ENCODE assay signal across 8 cellular contexts in the genomic region with DNA sequence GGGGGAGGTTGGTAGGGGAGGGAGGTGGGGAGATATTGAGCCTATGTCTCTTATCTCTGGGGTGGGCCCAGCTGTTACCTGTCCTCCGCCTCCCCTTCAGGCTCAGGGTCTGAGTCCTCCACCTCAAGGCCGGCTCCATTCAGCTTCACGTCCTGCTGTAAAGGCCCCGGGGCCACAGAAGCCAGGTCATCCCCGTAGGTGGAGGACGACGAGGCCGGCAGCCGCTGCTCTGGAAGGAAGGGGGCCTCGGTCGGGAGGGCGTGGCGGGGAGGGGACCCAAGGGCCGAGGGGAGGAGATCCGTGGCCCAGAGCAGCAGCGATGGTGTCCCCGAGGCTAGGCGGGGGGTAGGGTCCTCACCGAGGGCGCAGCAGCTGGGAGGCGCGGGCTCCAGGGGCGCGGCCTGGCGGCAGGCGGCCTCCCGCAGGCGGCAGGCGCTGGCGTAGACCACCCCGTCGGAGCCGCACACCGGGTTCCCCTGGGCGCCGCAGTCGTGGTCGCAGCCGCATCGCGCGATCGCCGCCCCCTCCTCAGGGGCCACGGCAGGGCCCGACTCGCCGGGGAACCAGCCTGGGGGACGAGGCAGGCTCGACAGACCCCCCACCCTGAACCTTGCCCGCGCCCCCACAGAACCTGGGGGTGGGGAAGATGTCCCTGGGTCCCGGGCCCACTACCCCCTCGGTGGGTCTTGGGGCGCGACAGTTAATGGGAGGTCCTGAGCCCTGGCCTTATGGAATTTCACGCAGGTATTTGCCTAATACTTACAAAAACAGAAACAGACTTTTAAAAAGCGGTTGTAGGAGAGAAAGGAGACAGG. TPM values are rescaled to one million over a fixed set of nuclear protein-coding genes. Genes with fewer than 3 reads are reported as not detected.
DNase-seq lines count a peak whose midpoint lies in the region; ATAC-seq, FAIRE-seq and TF ChIP-seq lines count a peak whose summit lies in the region.

No MANE protein-coding gene starts in this region.

- H2AFZ ChIP-seq in keratinocyte (ENCODE audit: control insufficient read depth, low read length), result peak overlapping the region; percentile 53

- no peaks in the 10 kb centered on the region for H3K79me2 ChIP-seq in keratinocyte (ENCODE audit: control insufficient read depth, insufficient read depth, low read length)

- H3K4me3 ChIP-seq in BJ (ENCODE audit: low read depth, low read length), result peak overlapping the region; percentile 51
- H3K4me3 ChIP-seq in keratinocyte (ENCODE audit: control insufficient read depth in 2 of 3, extremely low read depth in 1 of 3, insufficient read depth in 2 of 3, low read depth in 1 of 3, low read length in 3 of 3), result peak overlapping the region; percentile 61 to 67 (median 63)
- H3K4me3 ChIP-seq in tibial artery, result peak overlapping the region; percentile 58 to 83

- POLR2A ChIA-PET in BJ (lab: Charles Lee), result no interaction called here

- H3K27ac ChIP-seq in keratinocyte (ENCODE audit: control insufficient read depth, insufficient read depth, low read length) (no peak overlapping the region), tibial artery (peak overlapping the region; percentile 60 to 69)

- no peak for FAIRE-seq in keratinocyte (lab: Jason Lieb, UNC)

- peak overlapping the region; percentile 51 for H3K4me3 Mint-ChIP-seq in activated naive CD8-positive, alpha-beta T cell treated with anti-CD3 and anti-CD28 coated beads for 36 hours

- H3K27ac Mint-ChIP-seq in activated naive CD8-positive, alpha-beta T cell treated with anti-CD3 and anti-CD28 coated beads for 36 hours, result no peak overlapping the region

- DNase-seq in BJ (ENCODE audit: low read depth) (no peak), keratinocyte (ENCODE audit: low read depth, low spot score) (no peak), tibial artery (peak in 1 of 2 donors; percentile 74), activated gamma-delta T cell treated with Interleukin-2 at 50 U/mL for 16 hours (no peak), NCI-H345 treated with DMSO at 0.1 percent for 48 hours (lab: John Stamatoyannopoulos, UW; ENCODE audit: unreplicated experiment) (no peak)
- DNase-seq in activated naive CD8-positive, alpha-beta T cell treated with anti-CD3 and anti-CD28 coated beads for 36 hours, result no peak

- dilution Hi-C loops in keratinocyte (cut with MboI; ENCODE audit: extremely low pct_ligation_motif_present, low sequenced_read_pairs), result no loop called here

- CTCF ChIA-PET in BJ (lab: Yijun Ruan, JAX), result no interaction called here

- H3K4me1 ChIP-seq in keratinocyte (ENCODE audit: control insufficient read depth, extremely low read depth, insufficient read depth, low read length) (no peaks in the 10 kb centered on the region), tibial artery (peaks cover 0 to 22% (median 11%) of the 10 kb centered on the region in 4 donors)

- peaks cover 18% of the 10 kb centered on the region for H3K4me1 Mint-ChIP-seq in activated naive CD8-positive, alpha-beta T cell treated with anti-CD3 and anti-CD28 coated beads for 36 hours

- peak overlapping the region; percentile 92 for H3K4me2 ChIP-seq in keratinocyte (ENCODE audit: control insufficient read depth, extremely low read depth, insufficient read depth, low read depth, low read length)

- TF ChIP-seq CTCF in BJ (IDR thresholded peaks at IDR 0.05; ENCODE audit: insufficient read depth, low read depth, low read length), result no peak
- no peak for TF ChIP-seq CTCF in keratinocyte (optimal IDR thresholded peaks at IDR 0.05 in 1 of 3, IDR thresholded peaks at IDR 0.05 in 1 of 3, conservative IDR thresholded peaks at IDR 0.05 in 1 of 3; ENCODE audit: extremely low read depth in 1 of 3, insufficient read depth in 2 of 3, low read length in 3 of 3)
- no peak for TF ChIP-seq CTCF in tibial artery (IDR thresholded peaks at IDR 0.05)

- H3K9me3 ChIP-seq in keratinocyte (ENCODE audit: control insufficient read depth, low read depth, low read length) (no peaks in the 10 kb centered on the region), tibial artery (no peaks in the 10 kb centered on the region)

- H3K9ac ChIP-seq in keratinocyte (ENCODE audit: control insufficient read depth, extremely low read depth, insufficient read depth, low read length), result peak overlapping the region; percentile 58

- peaks cover 63% of the 10 kb centered on the region for H3K27me3 Mint-ChIP-seq in activated naive CD8-positive, alpha-beta T cell treated with anti-CD3 and anti-CD28 coated beads for 36 hours

- H3K9me1 ChIP-seq in keratinocyte (ENCODE audit: control insufficient read depth, extremely low read depth, insufficient read depth, low read length), result no peaks in the 10 kb centered on the region

- intact Hi-C loops in tibial artery (cut with DNase I; ENCODE audit: low total_unique reads), result no loop called here

- no peaks in the 10 kb centered on the region for H3K9me3 Mint-ChIP-seq in activated naive CD8-positive, alpha-beta T cell treated with anti-CD3 and anti-CD28 coated beads for 36 hours

- H3K27me3 ChIP-seq in BJ (ENCODE audit: control insufficient read depth, insufficient read depth, low read length) (0 out of 2 replicates have a peak, but pooled peaks cover 2% of the 10 kb centered on the region), keratinocyte (ENCODE audit: control insufficient read depth, extremely low read depth, insufficient read depth, low read length) (no peaks in the 10 kb centered on the region), tibial artery (peaks cover 0 to 4% of the 10 kb centered on the region in 2 donors)

- H3K36me3 ChIP-seq in BJ (ENCODE audit: control insufficient read depth, insufficient read depth, low read length) (no peaks in the 10 kb centered on the region), keratinocyte (ENCODE audit: control insufficient read depth in 2 of 2, extremely low read depth in 1 of 2, insufficient read depth in 2 of 2, low read length in 2 of 2) (no peaks in the 10 kb centered on the region), tibial artery (no peaks in the 10 kb centered on the region)

- H4K20me1 ChIP-seq in keratinocyte (ENCODE audit: control insufficient read depth, extremely low read depth, insufficient read depth, low read length), result no peaks in the 10 kb centered on the region

- peaks cover 2% of the 10 kb centered on the region for H3K36me3 Mint-ChIP-seq in activated naive CD8-positive, alpha-beta T cell treated with anti-CD3 and anti-CD28 coated beads for 36 hours

- ATAC-seq in HG02642 (IDR thresholded peaks at IDR 0.05; ENCODE audit: poor library complexity, unreplicated experiment) (peak; percentile 14), GM18907 (IDR thresholded peaks at IDR 0.05; ENCODE audit: unreplicated experiment) (no peak)

RNA-seq across cellular contexts. Expression of gene F2RL3, which starts 7.5 kb away (rescaled TPM):
- 0.05 TPM in 1 of 2 replicates, not detected in the other for polyA plus RNA-seq in BJ (2011; rRNA removed)
- not detected in 2 replicates for polyA minus RNA-seq in BJ (2011; rRNA and poly(A)+ RNA removed)
- total RNA-seq in activated naive CD8-positive, alpha-beta T cell treated with anti-CD3 and anti-CD28 coated beads for 36 hours, result not detected
- 0.01 TPM in 1 of 3 replicates, not detected in the others for polyA plus RNA-seq in keratinocyte
- polyA plus RNA-seq in keratinocyte (2011; ENCODE audit: low read depth), result not detected
- polyA plus RNA-seq in keratinocyte (2011; cell fraction: cytosol; rRNA removed), result not detected in 2 replicates
- polyA plus RNA-seq in keratinocyte (2011; cell fraction: nucleus; rRNA removed), result not detected in 2 replicates
- polyA plus RNA-seq in keratinocyte (2012; ENCODE audit: low replicate concordance), result 0.04 TPM in 1 of 2 replicates, not detected in the other
- not detected in 3 replicates for polyA minus RNA-seq in keratinocyte
- polyA minus RNA-seq in keratinocyte (2011; cell fraction: cytosol; rRNA and poly(A)+ RNA removed), result not detected
- polyA minus RNA-seq in keratinocyte (2011; cell fraction: nucleus; rRNA and poly(A)+ RNA removed), result not detected in 2 replicates
